In genomic region chr5:59810041-59810440, GRCh38 we compare ENCODE assay signal across 8 cellular contexts.
DNase-seq lines count a peak whose midpoint lies in the region; ATAC-seq and TF ChIP-seq lines count a peak whose summit lies in the region.

No MANE protein-coding gene starts in this region.

- H3K4me1 ChIP-seq in lower lobe of right lung = no peaks in the 10 kb centered on the region

- peak; percentile 66 for ATAC-seq in HG02852 (IDR thresholded peaks at IDR 0.05; ENCODE audit: unreplicated experiment)
- ATAC-seq in lower lobe of right lung = peak; percentile 74 to 76

- no peak overlapping the region for H3K27ac ChIP-seq in lower lobe of right lung

- H3K27me3 ChIP-seq in lower lobe of right lung (ENCODE audit: low read depth) = peaks cover 3% of the 10 kb centered on the region

- TF ChIP-seq CTCF in lower lobe of right lung (IDR thresholded peaks at IDR 0.05) = peak; percentile 94

- peak overlapping the region; percentile 22 for H3K4me3 ChIP-seq in lower lobe of right lung

- DNase-seq in NCI-H526 (lab: John Stamatoyannopoulos, UW) = peak; percentile 12 to 51
- DNase-seq in NCI-H526 treated with DMSO at 0.1 percent for 48 hours (lab: John Stamatoyannopoulos, UW) = no peak
- DNase-seq in NCI-H2171 (lab: John Stamatoyannopoulos, UW) = peak; percentile 13
- DNase-seq in activated CD4-positive, alpha-beta T cell treated with anti-CD3 and anti-CD28 coated beads, Interleukin-2, amount 50 U/mL, for 24 hours (ENCODE audit: low read depth in 1 of 2, low spot score in 1 of 2) = peak; percentile 44 to 48
- DNase-seq in effector CD4-positive, alpha-beta T cell = peak; percentile 43
- DNase-seq in lower lobe of right lung = peak; percentile 78
- peak; percentile 25 for DNase-seq in stimulated activated CD8-positive, alpha-beta memory T cell treated with anti-CD3 and anti-CD28 coated beads, Interleukin-12 subunit alpha, Interleukin-12 subunit beta, amount 100 ng/mL, for 4 hours (ENCODE audit: low read depth)

- H3K36me3 ChIP-seq in lower lobe of right lung = no peaks in the 10 kb centered on the region

- intact Hi-C loops in lower lobe of right lung (cut with DNase I) = no loop called here

- no peaks in the 10 kb centered on the region for H3K9me3 ChIP-seq in lower lobe of right lung
